In the genomic region with DNA sequence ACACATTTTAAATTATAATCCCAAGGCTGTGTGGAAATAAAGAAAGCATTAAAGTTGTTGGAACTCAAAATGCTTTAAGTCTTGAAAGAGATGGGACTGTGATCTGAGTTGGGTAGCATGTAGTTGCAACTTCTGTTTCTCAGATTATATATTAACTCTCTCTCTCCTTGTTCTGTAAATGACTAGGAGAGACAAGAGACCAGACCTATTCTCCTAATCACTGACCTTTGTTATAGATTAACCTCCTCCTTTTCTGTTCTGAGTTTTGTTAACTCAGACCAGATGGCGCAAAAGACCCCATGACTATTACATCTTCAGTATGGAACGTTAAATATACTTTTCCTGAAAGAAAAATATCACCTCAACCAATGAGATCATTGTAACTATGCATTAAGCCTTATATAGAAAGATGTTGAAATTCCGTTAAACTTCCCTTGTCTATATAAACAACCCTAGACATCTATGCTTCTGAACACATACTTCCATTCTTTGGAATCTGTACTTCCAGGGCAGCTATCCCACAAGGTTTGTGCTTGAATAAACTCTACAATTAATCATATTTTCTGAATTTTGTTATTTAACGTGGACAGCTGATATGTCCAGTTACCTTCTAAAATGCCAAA, we compare ENCODE assay signal across 1 cellular context.
A peak's percentile ranks its signal among the peaks of the same experiment; 100 is the strongest.
TF ChIP-seq lines count a peak whose summit lies in the region.

No MANE protein-coding gene starts in this region.

TF ChIP-seq in GM12878, 131 proteins besides CTCF, POLR2A, EP300 and RAD21 (continued from another document):
- TF ChIP-seq, protein P1, sequence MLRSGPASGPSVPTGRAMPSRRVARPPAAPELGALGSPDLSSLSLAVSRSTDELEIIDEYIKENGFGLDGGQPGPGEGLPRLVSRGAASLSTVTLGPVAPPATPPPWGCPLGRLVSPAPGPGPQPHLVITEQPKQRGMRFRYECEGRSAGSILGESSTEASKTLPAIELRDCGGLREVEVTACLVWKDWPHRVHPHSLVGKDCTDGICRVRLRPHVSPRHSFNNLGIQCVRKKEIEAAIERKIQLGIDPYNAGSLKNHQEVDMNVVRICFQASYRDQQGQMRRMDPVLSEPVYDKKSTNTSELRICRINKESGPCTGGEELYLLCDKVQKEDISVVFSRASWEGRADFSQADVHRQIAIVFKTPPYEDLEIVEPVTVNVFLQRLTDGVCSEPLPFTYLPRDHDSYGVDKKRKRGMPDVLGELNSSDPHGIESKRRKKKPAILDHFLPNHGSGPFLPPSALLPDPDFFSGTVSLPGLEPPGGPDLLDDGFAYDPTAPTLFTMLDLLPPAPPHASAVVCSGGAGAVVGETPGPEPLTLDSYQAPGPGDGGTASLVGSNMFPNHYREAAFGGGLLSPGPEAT (IDR thresholded peaks at IDR 0.05; ENCODE audit: low read depth): no peak; the same call in 1 of the 2 replicates
- TF ChIP-seq SUPT20H (IDR thresholded peaks at IDR 0.05; ENCODE audit: borderline replicate concordance, control insufficient read depth, low read depth, low read length) (no peak), FOXK2 (IDR thresholded peaks at IDR 0.05) (no peak), ATF7 (IDR thresholded peaks at IDR 0.05; ENCODE audit: low read depth) (0 out of 2 replicates have a peak, but pooled peaks have one; percentile 22), EZH2 (IDR thresholded peaks at IDR 0.05; ENCODE audit: borderline replicate concordance, control insufficient read depth, low read depth, low read length) (no peak), NBN (IDR thresholded peaks at IDR 0.05) (no peak), GABPA (IDR thresholded peaks at IDR 0.05; ENCODE audit: low read depth) (no peak), NR2F1 (conservative IDR thresholded peaks at IDR 0.05) (peak; percentile 86), MTA2 (IDR thresholded peaks at IDR 0.05; ENCODE audit: low read depth) (peak; percentile 52)
- TF ChIP-seq, protein P2, sequence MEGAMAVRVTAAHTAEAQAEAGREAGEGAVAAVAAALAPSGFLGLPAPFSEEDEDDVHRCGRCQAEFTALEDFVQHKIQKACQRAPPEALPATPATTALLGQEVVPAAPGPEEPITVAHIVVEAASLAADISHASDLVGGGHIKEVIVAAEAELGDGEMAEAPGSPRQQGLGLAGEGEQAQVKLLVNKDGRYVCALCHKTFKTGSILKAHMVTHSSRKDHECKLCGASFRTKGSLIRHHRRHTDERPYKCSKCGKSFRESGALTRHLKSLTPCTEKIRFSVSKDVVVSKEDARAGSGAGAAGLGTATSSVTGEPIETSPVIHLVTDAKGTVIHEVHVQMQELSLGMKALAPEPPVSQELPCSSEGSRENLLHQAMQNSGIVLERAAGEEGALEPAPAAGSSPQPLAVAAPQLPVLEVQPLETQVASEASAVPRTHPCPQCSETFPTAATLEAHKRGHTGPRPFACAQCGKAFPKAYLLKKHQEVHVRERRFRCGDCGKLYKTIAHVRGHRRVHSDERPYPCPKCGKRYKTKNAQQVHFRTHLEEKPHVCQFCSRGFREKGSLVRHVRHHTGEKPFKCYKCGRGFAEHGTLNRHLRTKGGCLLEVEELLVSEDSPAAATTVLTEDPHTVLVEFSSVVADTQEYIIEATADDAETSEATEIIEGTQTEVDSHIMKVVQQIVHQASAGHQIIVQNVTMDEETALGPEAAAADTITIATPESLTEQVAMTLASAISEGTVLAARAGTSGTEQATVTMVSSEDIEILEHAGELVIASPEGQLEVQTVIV (IDR thresholded peaks at IDR 0.05; ENCODE audit: borderline replicate concordance, partially characterized antibody): no peak
- TF ChIP-seq, protein P3, sequence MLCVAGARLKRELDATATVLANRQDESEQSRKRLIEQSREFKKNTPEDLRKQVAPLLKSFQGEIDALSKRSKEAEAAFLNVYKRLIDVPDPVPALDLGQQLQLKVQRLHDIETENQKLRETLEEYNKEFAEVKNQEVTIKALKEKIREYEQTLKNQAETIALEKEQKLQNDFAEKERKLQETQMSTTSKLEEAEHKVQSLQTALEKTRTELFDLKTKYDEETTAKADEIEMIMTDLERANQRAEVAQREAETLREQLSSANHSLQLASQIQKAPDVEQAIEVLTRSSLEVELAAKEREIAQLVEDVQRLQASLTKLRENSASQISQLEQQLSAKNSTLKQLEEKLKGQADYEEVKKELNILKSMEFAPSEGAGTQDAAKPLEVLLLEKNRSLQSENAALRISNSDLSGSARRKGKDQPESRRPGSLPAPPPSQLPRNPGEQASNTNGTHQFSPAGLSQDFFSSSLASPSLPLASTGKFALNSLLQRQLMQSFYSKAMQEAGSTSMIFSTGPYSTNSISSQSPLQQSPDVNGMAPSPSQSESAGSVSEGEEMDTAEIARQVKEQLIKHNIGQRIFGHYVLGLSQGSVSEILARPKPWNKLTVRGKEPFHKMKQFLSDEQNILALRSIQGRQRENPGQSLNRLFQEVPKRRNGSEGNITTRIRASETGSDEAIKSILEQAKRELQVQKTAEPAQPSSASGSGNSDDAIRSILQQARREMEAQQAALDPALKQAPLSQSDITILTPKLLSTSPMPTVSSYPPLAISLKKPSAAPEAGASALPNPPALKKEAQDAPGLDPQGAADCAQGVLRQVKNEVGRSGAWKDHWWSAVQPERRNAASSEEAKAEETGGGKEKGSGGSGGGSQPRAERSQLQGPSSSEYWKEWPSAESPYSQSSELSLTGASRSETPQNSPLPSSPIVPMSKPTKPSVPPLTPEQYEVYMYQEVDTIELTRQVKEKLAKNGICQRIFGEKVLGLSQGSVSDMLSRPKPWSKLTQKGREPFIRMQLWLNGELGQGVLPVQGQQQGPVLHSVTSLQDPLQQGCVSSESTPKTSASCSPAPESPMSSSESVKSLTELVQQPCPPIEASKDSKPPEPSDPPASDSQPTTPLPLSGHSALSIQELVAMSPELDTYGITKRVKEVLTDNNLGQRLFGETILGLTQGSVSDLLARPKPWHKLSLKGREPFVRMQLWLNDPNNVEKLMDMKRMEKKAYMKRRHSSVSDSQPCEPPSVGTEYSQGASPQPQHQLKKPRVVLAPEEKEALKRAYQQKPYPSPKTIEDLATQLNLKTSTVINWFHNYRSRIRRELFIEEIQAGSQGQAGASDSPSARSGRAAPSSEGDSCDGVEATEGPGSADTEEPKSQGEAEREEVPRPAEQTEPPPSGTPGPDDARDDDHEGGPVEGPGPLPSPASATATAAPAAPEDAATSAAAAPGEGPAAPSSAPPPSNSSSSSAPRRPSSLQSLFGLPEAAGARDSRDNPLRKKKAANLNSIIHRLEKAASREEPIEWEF (IDR thresholded peaks at IDR 0.05; ENCODE audit: insufficient replicate concordance, low read depth, low read length): no peak
